ENCODE assay signal across 16 cellular contexts in the genomic region with DNA sequence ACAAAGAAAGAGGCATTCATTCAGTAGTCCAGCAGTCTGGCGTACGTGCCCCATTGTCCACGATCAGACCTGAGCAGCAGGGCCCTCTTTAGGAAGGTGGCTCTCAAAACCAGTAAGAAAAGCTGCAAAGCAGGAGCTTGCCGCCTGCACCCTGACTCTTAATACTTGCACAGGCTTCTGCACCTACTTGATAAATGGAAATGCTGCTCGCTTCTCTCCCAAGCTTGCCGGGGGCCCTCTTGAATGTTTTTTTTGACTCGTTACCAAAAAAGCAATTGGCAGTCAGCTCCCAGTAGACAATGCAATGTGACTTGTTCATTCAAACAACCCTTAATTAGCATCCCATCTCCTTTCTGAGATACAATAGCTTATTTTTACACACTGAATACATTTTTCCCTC. TPM values are rescaled to one million over a fixed set of nuclear protein-coding genes. Genes with fewer than 3 reads are reported as not detected.
DNase-seq lines count a peak whose midpoint lies in the region; TF ChIP-seq lines count a peak whose summit lies in the region.
"Had no signal": no experiment of that assay in that cellular context is flagged by ENCODE, and none has a peak within 500 bp of the region (broad histone marks: within the 10 kb centered on the region; RNA-seq: fewer than 3 reads in every experiment).

No MANE protein-coding gene starts in this region.

- DNase-seq in COR-L47 (lab: John Stamatoyannopoulos, UW) (peak; percentile 91), NCI-H1105 (lab: John Stamatoyannopoulos, UW) (peak; percentile 90), astrocyte of the cerebellum (ENCODE audit: low read depth) (peak; percentile 35), immature natural killer cell (no peak), NCI-H2029 treated with DMSO at 0.1 percent for 48 hours (lab: John Stamatoyannopoulos, UW) (no peak), T-helper 1 cell (no peak), DMS79 (lab: John Stamatoyannopoulos, UW) (no peak), posterior vena cava (ENCODE audit: low spot score) (no peak)
- DNase-seq: activated naive CD8-positive, alpha-beta T cell treated with anti-CD3 and anti-CD28 coated beads for 36 hours; effector CD4-positive, alpha-beta T cell; GDM1; mucosa of descending colon; OCI-M1; trophoblast cell had no signal

- H3K36me3 Mint-ChIP-seq in immature natural killer cell = peaks cover 0 to 6% (median 0%) of the 10 kb centered on the region in 3 donors
- H3K36me3 Mint-ChIP-seq: activated naive CD8-positive, alpha-beta T cell treated with anti-CD3 and anti-CD28 coated beads for 36 hours had no signal

- H3K4me3 ChIP-seq in astrocyte of the cerebellum (ENCODE audit: low read depth, low read length) = no peak overlapping the region
- H3K4me3 ChIP-seq: mucosa of descending colon had no signal

- H3K4me1 Mint-ChIP-seq in immature natural killer cell = peaks cover 28 to 33% of the 10 kb centered on the region in 2 donors
- H3K4me1 Mint-ChIP-seq: activated naive CD8-positive, alpha-beta T cell treated with anti-CD3 and anti-CD28 coated beads for 36 hours had no signal

- no peak overlapping the region for H3K4me3 Mint-ChIP-seq in immature natural killer cell
- H3K4me3 Mint-ChIP-seq: activated naive CD8-positive, alpha-beta T cell treated with anti-CD3 and anti-CD28 coated beads for 36 hours; B cell; T-helper 2 cell treated with Interferon-gamma antibody and Interleukin-4, amounts not matched to agents 5 μg/mL and 100 μg/mL, for 36 hours had no signal

- intact Hi-C loops in posterior vena cava (cut with DNase I) = no loop called here

- in situ Hi-C loops in astrocyte of the cerebellum (cut with HindIII; ENCODE audit: low sequenced_read_pairs) = no loop called here

- H3K9me3 Mint-ChIP-seq in immature natural killer cell = no peaks in the 10 kb centered on the region
- H3K9me3 Mint-ChIP-seq: activated naive CD8-positive, alpha-beta T cell treated with anti-CD3 and anti-CD28 coated beads for 36 hours; T-helper 2 cell treated with Interferon-gamma antibody and Interleukin-4, amounts not matched to agents 5 μg/mL and 100 μg/mL, for 36 hours had no signal

- TF ChIP-seq CTCF in astrocyte of the cerebellum (IDR thresholded peaks at IDR 0.05; ENCODE audit: low read depth, low read length, missing control alignments) = no peak

- H3K27ac Mint-ChIP-seq in immature natural killer cell = peak overlapping the region in 4 of 6 donors; percentile 34 to 54 (median 41)
- H3K27ac Mint-ChIP-seq: activated naive CD8-positive, alpha-beta T cell treated with anti-CD3 and anti-CD28 coated beads for 36 hours; B cell; T-helper 2 cell treated with Interferon-gamma antibody and Interleukin-4, amounts not matched to agents 5 μg/mL and 100 μg/mL, for 36 hours had no signal

- H3K27me3 Mint-ChIP-seq in immature natural killer cell (ENCODE audit: low read depth in 3 of 3) = peaks cover 0 to 3% (median 3%) of the 10 kb centered on the region in 3 donors

RNA-seq across cellular contexts. Expression of a gene that starts 27.2 kb away (rescaled TPM):
- polyA plus RNA-seq in immature natural killer cell = 1 to 10 TPM; 1.2 to 1.8 (median 1.5) TPM
- total RNA-seq in posterior vena cava = 10 to 100 TPM; 38.0 to 53.4 TPM
- total RNA-seq: activated naive CD8-positive, alpha-beta T cell treated with anti-CD3 and anti-CD28 coated beads for 36 hours; B cell had no signal

Comparison
In these comparisons a context has a peak if more than half of its experiments do, and no peak if none do; other contexts are left out.
1. DNase-seq: peak in COR-L47 (single experiment), NCI-H1105 (single experiment) and astrocyte of the cerebellum (single experiment); none in immature natural killer cell (0 of 3), NCI-H2029 treated with DMSO at 0.1 percent for 48 hours (single experiment), T-helper 1 cell (0 of 5), DMS79 (single experiment) and posterior vena cava (single experiment).